ENCODE assay signal across 8 cellular contexts in the genomic region with DNA sequence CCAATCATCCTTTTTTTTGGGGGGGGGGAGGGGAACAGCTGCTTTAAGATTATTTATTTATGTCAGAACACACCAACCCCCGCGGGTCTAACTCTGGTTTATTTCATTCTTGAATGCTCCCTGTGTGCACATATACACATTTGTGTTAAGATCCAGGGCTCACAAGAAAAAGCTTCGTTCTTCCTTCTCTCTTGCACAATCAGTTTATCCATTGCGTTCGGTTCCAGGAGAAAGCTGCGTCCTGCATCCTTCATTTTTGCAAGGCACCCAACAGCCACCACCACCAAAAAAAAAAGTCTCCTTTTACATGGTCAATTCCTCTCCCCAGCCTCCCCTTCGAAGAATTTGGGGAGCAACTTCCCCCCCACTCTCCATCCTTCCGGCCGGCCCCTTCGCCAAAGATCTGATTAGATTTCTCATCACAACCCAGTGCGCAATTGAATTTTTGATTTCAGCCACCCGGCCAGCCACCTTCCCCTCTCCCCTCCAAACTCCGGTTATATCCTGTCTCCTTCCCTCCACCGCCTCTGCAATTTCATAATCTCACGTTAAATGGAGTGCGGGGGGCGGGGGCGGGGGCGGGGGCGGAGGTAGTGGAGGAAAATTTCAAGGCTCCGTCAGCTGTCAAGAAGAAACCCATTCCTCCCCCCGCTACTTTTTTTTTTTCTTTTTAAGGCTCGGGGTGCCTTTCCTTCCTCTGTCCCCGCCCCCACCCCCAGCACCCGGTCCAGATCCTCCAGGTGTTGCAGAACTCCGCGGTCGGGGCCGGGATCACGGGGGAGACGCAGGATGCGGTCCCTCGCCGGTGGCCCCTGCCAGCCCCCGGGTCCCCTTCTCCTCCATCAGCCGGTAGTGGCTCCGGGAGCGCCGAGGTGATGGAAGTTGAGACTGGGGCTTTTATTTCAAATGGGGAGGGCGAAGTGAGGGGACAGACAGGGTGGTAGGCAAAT.
DNase-seq lines count a peak whose midpoint lies in the region; ATAC-seq, FAIRE-seq and TF ChIP-seq lines count a peak whose summit lies in the region.

No MANE protein-coding gene starts in this region.

- H3K27me3 ChIP-seq in Caco-2 (replicated peaks; ENCODE audit: control insufficient read depth, insufficient read depth, low read length): no peaks in the 10 kb centered on the region; the same call in 1 of the 2 replicates
- peaks cover 0 to 7% (median 0%) of the 10 kb centered on the region in 4 donors for H3K27me3 ChIP-seq in pancreas

- CTCF ChIA-PET in Caco-2 (lab: Charles Lee) (interaction anchor here (0.7 to 1.2 kb wide), 5 partner anchors 11 to 168 kb away, joined by 3 to 4 read pairs (median 4); no protein-coding TSS in a partner anchor), RWPE1 (lab: Yijun Ruan, JAX) (interaction anchor here (0.5 to 1.6 kb wide), 6 partner anchors 11 to 1545 kb away, joined by 3 to 8 read pairs (median 4); no protein-coding TSS in a partner anchor)

- ATAC-seq in pancreas: peak in 3 of 4 donors; percentile 15 to 21 (median 16)
- ATAC-seq in GM21381 (IDR thresholded peaks at IDR 0.05; ENCODE audit: unreplicated experiment): no peak

- FAIRE-seq in pancreas (lab: Jason Lieb, UNC): no peak

- H3K4me1 ChIP-seq in Caco-2 (no peaks in the 10 kb centered on the region), pancreas (peaks cover 0 to 5% (median 0%) of the 10 kb centered on the region in 3 donors)

- H3K27me3 Mint-ChIP-seq in Caco-2 (ENCODE audit: insufficient read depth, unreplicated experiment): peaks cover 12% of the 10 kb centered on the region

- H3K36me3 ChIP-seq in Caco-2 (ENCODE audit: control insufficient read depth, insufficient read depth, low read length): no peaks in the 10 kb centered on the region
- no peaks in the 10 kb centered on the region for H3K36me3 ChIP-seq in pancreas

- POLR2A ChIA-PET in Caco-2 (lab: Charles Lee): no interaction called here
- POLR2A ChIA-PET in RWPE1 (lab: Yijun Ruan, JAX; ENCODE audit: low non-redundant PET): no interaction called here

- no peaks in the 10 kb centered on the region for H3K9me3 ChIP-seq in Caco-2
- no peaks in the 10 kb centered on the region for H3K9me3 ChIP-seq in pancreas

- H3K4me3 Mint-ChIP-seq in Caco-2 (ENCODE audit: unreplicated experiment): peak overlapping the region; percentile 78

- DNase-seq in Caco-2: no peak
- peak; percentile 10 for DNase-seq in RWPE1 (ENCODE audit: low spot score)
- DNase-seq in foreskin fibroblast: peak in 1 of 2 donors; percentile 12
- DNase-seq in pancreas: peak in 2 of 6 donors; percentile 55 to 68
- no peak for DNase-seq in hepatic stellate cell (ENCODE audit: low spot score)
- no peak for DNase-seq in NK-92 (lab: John Stamatoyannopoulos, UW; ENCODE audit: unreplicated experiment)
- DNase-seq in RPMI8226: no peak

- no peaks in the 10 kb centered on the region for H3K36me3 Mint-ChIP-seq in Caco-2 (ENCODE audit: insufficient read depth, unreplicated experiment)

- H3K4me3 ChIP-seq in Caco-2 (ENCODE audit: low read depth, low read length) (peak overlapping the region; percentile 43), foreskin fibroblast (ENCODE audit: low read depth in 1 of 2, low read length in 2 of 2) (peak overlapping the region; percentile 54 to 68), pancreas (peak overlapping the region; percentile 18 to 52 (median 41))

- H3K27ac ChIP-seq in RWPE1 (no peak overlapping the region), pancreas (no peak overlapping the region)

- no peaks in the 10 kb centered on the region for H3K9me3 Mint-ChIP-seq in Caco-2 (ENCODE audit: unreplicated experiment)

- BruUV-seq in Caco-2 (replicated peaks; lab: Mats Ljungman, UMichigan): no TSS peak

- intact Hi-C loops in Caco-2 (cut with micrococcal nuclease; ENCODE audit: unreplicated experiment): loop anchor here (5.0 kb wide), 1 partner anchor 1501 kb away; no protein-coding TSS in a partner anchor
- intact Hi-C loops in pancreas (cut with DNase I): no loop called here

- 2% methylated on average over 39 of the region's 40 CpGs for WGBS in pancreas, 2 donors

- H3K4me1 Mint-ChIP-seq in Caco-2 (ENCODE audit: low read depth, unreplicated experiment): peaks cover 10% of the 10 kb centered on the region

- no peak overlapping the region for H3K27ac Mint-ChIP-seq in Caco-2 (ENCODE audit: unreplicated experiment)

- TF ChIP-seq CTCF in Caco-2 (IDR thresholded peaks at IDR 0.05; ENCODE audit: insufficient read depth in 1 of 2, low read depth in 1 of 2, low read length in 1 of 2, severe bottlenecking in 1 of 2, unreplicated experiment in 1 of 2) (no peak), RWPE1 (conservative IDR thresholded peaks at IDR 0.05; ENCODE audit: low read depth) (no peak), foreskin fibroblast (IDR thresholded peaks at IDR 0.05; ENCODE audit: low read depth, low read length) (no peak), pancreas (IDR thresholded peaks at IDR 0.05) (no peak)
